In the genomic region with DNA sequence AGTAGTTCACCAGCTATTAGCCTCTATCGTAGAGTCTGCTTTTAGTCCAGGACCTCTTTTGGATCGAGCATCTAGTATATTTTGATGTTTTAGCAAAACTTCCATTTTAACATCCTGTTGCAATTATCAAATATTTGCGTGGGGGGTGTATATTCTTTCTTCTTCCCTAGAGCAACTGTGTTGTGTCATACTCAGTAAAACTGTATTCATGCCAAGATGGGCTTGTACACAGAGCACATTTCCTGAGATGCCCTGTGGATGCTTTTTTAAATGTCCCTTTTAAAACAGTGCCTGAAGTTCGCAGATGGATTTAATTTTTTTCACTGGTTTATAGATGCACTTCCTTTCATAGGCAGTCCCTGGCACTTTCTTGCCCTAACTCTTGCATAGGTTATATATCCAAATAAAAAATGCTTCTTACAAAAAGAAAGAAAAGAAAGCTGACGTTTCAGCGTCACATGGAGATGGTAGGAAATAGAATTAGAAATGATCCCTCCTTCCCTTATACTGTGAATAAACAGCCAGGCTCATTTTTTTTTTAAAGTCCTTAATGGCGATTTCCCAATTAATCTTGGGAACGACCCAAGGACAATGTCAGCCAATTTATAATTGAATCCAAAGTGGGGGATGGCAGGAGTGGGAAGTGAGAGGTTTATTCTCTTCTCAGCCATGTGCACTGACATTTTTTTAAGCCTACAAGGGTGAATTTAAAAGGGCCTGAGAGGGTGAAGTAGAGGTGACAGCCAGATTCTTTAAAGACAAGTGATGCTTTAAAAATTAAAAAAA, we compare ENCODE assay signal across 10 cellular contexts.
A peak's percentile ranks its signal among the peaks of the same experiment; 100 is the strongest.
DNase-seq lines count a peak whose midpoint lies in the region; ATAC-seq and TF ChIP-seq lines count a peak whose summit lies in the region.
"Had no signal": no experiment of that assay in that cellular context is flagged by ENCODE, and none has a peak within 500 bp of the region (broad histone marks: within the 10 kb centered on the region; RNA-seq: fewer than 3 reads in every experiment).

No MANE protein-coding gene starts in this region.

- no peak overlapping the region for H4K8ac ChIP-seq in trophoblast cell (ENCODE audit: low read depth, low read length)

- H3K4me2 ChIP-seq in trophoblast cell (ENCODE audit: low read length) = no peak overlapping the region

- DNase-seq in CD1c-positive myeloid dendritic cell (ENCODE audit: extremely low spot score) (peak; percentile 30), SK-N-MC (ENCODE audit: low read depth, low spot score) (peak; percentile 89), fibroblast of the aortic adventitia (ENCODE audit: low read depth) (peak; percentile 87), putamen (ENCODE audit: low spot score) (peak; percentile 35), NOMO-1 treated with dmso at 0.1 percent for 144 hours (lab: John Stamatoyannopoulos, UW; ENCODE audit: unreplicated experiment) (no peak), trophoblast cell (no peak), HUDEP-2 (lab: John Stamatoyannopoulos, UW; ENCODE audit: unreplicated experiment in 76 of 76) (no peak)
- DNase-seq: activated CD4-positive, alpha-beta T cell treated with anti-CD3 and anti-CD28 coated beads, Interleukin-2, amount 50 U/mL, for 1 hour; DND-41 had no signal

- H3K9ac ChIP-seq in SK-N-MC (ENCODE audit: insufficient read length) (peak overlapping the region; percentile 64), trophoblast cell (ENCODE audit: low read length) (no peak overlapping the region)

- peaks cover 0 to 4% of the 10 kb centered on the region in 2 experiments for H3K4me1 ChIP-seq in trophoblast cell (ENCODE audit: control insufficient read depth in 1 of 2, insufficient read depth in 2 of 2, low read length in 2 of 2)

- no peak overlapping the region for H3K18ac ChIP-seq in trophoblast cell (ENCODE audit: low read length)

- no peak for TF ChIP-seq CTCF in fibroblast of the aortic adventitia (IDR thresholded peaks at IDR 0.05; ENCODE audit: insufficient read depth, low read length)

- no peak overlapping the region for H3K4ac ChIP-seq in trophoblast cell (ENCODE audit: low read depth, low read length)

- H3K9me3 ChIP-seq in SK-N-MC (ENCODE audit: low read depth, low read length) = no peaks in the 10 kb centered on the region
- H3K9me3 ChIP-seq in trophoblast cell (ENCODE audit: insufficient read depth, low read depth, low read length) = peaks cover 2% of the 10 kb centered on the region

- H3K23ac ChIP-seq in trophoblast cell (ENCODE audit: low read length) = no peak overlapping the region

- H3K4me3 ChIP-seq in SK-N-MC (peak overlapping the region; percentile 70), fibroblast of the aortic adventitia (ENCODE audit: low read depth, low read length) (peak overlapping the region; percentile 22), trophoblast cell (ENCODE audit: low read depth, low read length) (no peak overlapping the region)

- H4K12ac ChIP-seq in trophoblast cell (ENCODE audit: low read depth, low read length) = no peak overlapping the region

- no peak for ATAC-seq in HG02970 (IDR thresholded peaks at IDR 0.05; ENCODE audit: low FRiP score, unreplicated experiment)

- peak overlapping the region; percentile 98 for H3K27ac ChIP-seq in SK-N-MC
- H3K27ac ChIP-seq in trophoblast cell (ENCODE audit: low read depth, low read length) = no peak overlapping the region

- H3K79me1 ChIP-seq in trophoblast cell (ENCODE audit: low read length) = no peaks in the 10 kb centered on the region

- no peaks in the 10 kb centered on the region for H3K36me3 ChIP-seq in SK-N-MC (ENCODE audit: insufficient read depth, low read length)
- H3K36me3 ChIP-seq in trophoblast cell (ENCODE audit: control insufficient read depth in 1 of 2, insufficient read depth in 2 of 2, low read length in 2 of 2) = no peaks in the 10 kb centered on the region

- WGBS in trophoblast cell (ENCODE audit: extremely low coverage, insufficient coverage, insufficient read length) = no CpG with 5 or more reads among the region's 8 CpGs

- H2AFZ ChIP-seq in trophoblast cell (ENCODE audit: insufficient read depth, low read length, poor library complexity) = no peak overlapping the region

- H3K79me2 ChIP-seq in trophoblast cell (ENCODE audit: control insufficient read depth, insufficient read depth, low read length, poor library complexity) = no peaks in the 10 kb centered on the region

- H2AK5ac ChIP-seq in trophoblast cell (ENCODE audit: low read length) = no peak overlapping the region

- H2BK5ac ChIP-seq in trophoblast cell (ENCODE audit: low read depth, low read length, poor library complexity) = no peak overlapping the region

- no peak overlapping the region for H3K14ac ChIP-seq in trophoblast cell (ENCODE audit: low read length)

- no peaks in the 10 kb centered on the region for H3K27me3 ChIP-seq in trophoblast cell (ENCODE audit: insufficient read depth, low read length)

- H2BK12ac ChIP-seq in trophoblast cell (ENCODE audit: low read length) = no peak overlapping the region

- no peak overlapping the region for H4K91ac ChIP-seq in trophoblast cell (ENCODE audit: low read depth, low read length)

- H2BK120ac ChIP-seq in trophoblast cell (ENCODE audit: insufficient read depth, low read length, poor library complexity) = no peak overlapping the region

Comparison
In these comparisons a context has a peak if more than half of its experiments do, and no peak if none do; other contexts are left out.
1. DNase-seq: peak in CD1c-positive myeloid dendritic cell (single experiment), SK-N-MC (single experiment), fibroblast of the aortic adventitia (single experiment) and putamen (single experiment); none in NOMO-1 treated with dmso at 0.1 percent for 144 hours (single experiment), trophoblast cell (0 of 2) and HUDEP-2 (0 of 76).